In the genomic region with DNA sequence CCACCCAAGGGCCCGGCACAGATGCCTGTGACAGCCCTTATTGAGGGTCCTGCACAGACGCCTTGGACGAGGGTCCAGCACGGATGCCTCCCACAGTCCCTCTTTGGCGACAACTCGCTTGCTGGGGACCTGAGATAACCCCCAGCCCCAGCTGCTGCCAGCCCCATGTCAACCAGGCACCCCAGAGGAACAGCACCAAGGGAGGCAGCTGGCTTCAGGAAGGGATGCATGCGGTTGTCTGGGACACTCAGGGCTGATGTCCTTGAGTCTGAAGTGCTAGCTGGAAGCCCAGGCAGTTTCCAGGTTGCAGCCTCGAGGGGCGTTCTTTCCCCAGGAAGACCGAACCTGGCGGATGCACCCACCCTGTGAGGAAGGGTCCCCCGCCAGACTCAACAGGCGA, we compare ENCODE assay signal across 3 cellular contexts.
"Had no signal": no experiment of that assay in that cellular context is flagged by ENCODE, and none has a peak within 500 bp of the region (broad histone marks: within the 10 kb centered on the region; RNA-seq: fewer than 3 reads in every experiment).

No MANE protein-coding gene starts in this region.

- DNase-seq: GDM1, GF-D8 had no signal

- H3K4me3 ChIP-seq: GM12878 had no signal
